Comparison of ENCODE assay signal across 1 cellular context in the genomic region with DNA sequence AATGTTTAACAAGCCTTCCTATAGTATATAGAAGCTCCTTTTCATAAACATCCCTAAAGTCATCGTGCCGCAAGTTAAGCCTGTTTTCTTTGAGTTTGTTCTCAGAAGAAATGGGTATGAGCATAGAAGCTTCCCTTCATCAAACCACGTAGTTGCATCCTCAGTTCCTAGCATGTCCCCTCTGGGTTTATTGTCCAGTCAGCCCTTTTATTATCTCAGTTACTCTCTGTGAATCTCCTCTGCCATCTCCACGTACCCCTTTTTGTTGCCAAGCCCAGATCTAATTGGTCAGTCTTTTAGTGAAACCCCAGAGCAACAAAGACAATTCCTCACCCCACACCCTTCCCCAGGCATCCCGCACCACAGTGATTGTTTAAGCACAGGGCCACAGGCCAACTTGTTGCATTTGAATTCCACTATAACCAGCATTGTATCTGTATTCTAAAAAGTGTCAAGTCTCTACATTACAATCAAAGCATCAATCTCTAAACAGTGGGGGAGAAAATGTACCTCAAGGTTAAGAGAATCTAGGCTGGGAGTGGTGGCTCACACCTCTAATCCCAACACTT.
TF ChIP-seq lines count a peak whose summit lies in the region.

No MANE protein-coding gene starts in this region.

TF ChIP-seq in GM23338, 12 proteins besides CTCF, POLR2A, EP300 and RAD21:
- TF ChIP-seq ZNF114 (CRISPR knock-in tag; IDR thresholded peaks at IDR 0.05) (no peak), POLR2AphosphoS5 (IDR thresholded peaks at IDR 0.05; ENCODE audit: low read depth) (no peak), JUNB (IDR thresholded peaks at IDR 0.05; ENCODE audit: unreplicated experiment) (no peak), NANOG (IDR thresholded peaks at IDR 0.05; ENCODE audit: borderline replicate concordance) (no peak), STAT1 (IDR thresholded peaks at IDR 0.05; ENCODE audit: unreplicated experiment) (no peak), EZH2phosphoT487 (IDR thresholded peaks at IDR 0.05; ENCODE audit: unreplicated experiment) (no peak), ZNF462 (CRISPR knock-in tag; IDR thresholded peaks at IDR 0.05) (no peak), EZH2 (IDR thresholded peaks at IDR 0.05; ENCODE audit: low read depth, unreplicated experiment) (no peak), ETS1 (IDR thresholded peaks at IDR 0.05) (no peak), ZNF331 (CRISPR knock-in tag; IDR thresholded peaks at IDR 0.05; ENCODE audit: low read depth) (no peak), CREB1 (CRISPR knock-in tag; IDR thresholded peaks at IDR 0.05; ENCODE audit: low read depth) (no peak)
- TF ChIP-seq, protein P1, sequence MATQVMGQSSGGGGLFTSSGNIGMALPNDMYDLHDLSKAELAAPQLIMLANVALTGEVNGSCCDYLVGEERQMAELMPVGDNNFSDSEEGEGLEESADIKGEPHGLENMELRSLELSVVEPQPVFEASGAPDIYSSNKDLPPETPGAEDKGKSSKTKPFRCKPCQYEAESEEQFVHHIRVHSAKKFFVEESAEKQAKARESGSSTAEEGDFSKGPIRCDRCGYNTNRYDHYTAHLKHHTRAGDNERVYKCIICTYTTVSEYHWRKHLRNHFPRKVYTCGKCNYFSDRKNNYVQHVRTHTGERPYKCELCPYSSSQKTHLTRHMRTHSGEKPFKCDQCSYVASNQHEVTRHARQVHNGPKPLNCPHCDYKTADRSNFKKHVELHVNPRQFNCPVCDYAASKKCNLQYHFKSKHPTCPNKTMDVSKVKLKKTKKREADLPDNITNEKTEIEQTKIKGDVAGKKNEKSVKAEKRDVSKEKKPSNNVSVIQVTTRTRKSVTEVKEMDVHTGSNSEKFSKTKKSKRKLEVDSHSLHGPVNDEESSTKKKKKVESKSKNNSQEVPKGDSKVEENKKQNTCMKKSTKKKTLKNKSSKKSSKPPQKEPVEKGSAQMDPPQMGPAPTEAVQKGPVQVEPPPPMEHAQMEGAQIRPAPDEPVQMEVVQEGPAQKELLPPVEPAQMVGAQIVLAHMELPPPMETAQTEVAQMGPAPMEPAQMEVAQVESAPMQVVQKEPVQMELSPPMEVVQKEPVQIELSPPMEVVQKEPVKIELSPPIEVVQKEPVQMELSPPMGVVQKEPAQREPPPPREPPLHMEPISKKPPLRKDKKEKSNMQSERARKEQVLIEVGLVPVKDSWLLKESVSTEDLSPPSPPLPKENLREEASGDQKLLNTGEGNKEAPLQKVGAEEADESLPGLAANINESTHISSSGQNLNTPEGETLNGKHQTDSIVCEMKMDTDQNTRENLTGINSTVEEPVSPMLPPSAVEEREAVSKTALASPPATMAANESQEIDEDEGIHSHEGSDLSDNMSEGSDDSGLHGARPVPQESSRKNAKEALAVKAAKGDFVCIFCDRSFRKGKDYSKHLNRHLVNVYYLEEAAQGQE (IDR thresholded peaks at IDR 0.05; ENCODE audit: unreplicated experiment) = no peak
